Comparison of ENCODE assay signal across 35 cellular contexts in genomic region chr1:55278378-55278777, GRCh38.
"Had no signal": no experiment of that assay in that cellular context is flagged by ENCODE, and none has a peak within 500 bp of the region (broad histone marks: within the 10 kb centered on the region; RNA-seq: fewer than 3 reads in every experiment).

No MANE protein-coding gene starts in this region.

- H3K9me3 ChIP-seq: body of pancreas, breast epithelium had no signal

- H3K4me3 ChIP-seq: body of pancreas, breast epithelium had no signal

- H3K9me3 Mint-ChIP-seq: activated CD4-positive, alpha-beta memory T cell treated with anti-CD3 and anti-CD28 coated beads, Interleukin-2, amount 10 ng/mL, durations not matched to agents 7 days and 5 days; activated CD4-positive, alpha-beta T cell treated with anti-CD3 and anti-CD28 coated beads, Interleukin-2, amount 10 ng/mL, durations not matched to agents 7 days and 5 days; activated naive CD4-positive, alpha-beta T cell treated with anti-CD3 and anti-CD28 coated beads, Interleukin-2, amount 10 ng/mL, durations not matched to agents 7 days and 5 days; activated naive CD4-positive, alpha-beta T cell treated with anti-CD3 and anti-CD28 coated beads, Interleukin-2, amount 50 U/mL, for 24 hours; activated naive CD8-positive, alpha-beta T cell treated with anti-CD3 and anti-CD28 coated beads, Interleukin-2, amount 10 ng/mL, durations not matched to agents 7 days and 5 days; activated naive CD8-positive, alpha-beta T cell treated with anti-CD3 and anti-CD28 coated beads, Interleukin-2, amount 50 U/mL, for 24 hours; activated T-cell treated with anti-CD3 and anti-CD28 coated beads, Interleukin-2, amount 50 U/mL, for 24 hours; activated T-helper 2 cell treated with anti-CD3 and anti-CD28 coated beads, Interferon-gamma antibody, Interleukin-2, Interleukin-4, amounts not matched to agents 10 μg/mL and 5 μg/mL and 100 μg/mL, durations not matched to agents 14 hours and 24 hours and 36 hours; T-helper 1 cell treated with Interleukin-12 subunit alpha and Interleukin-12 subunit beta and Interleukin-4 antibody, amounts not matched to agents 30 μg/mL and 1 μg/mL, for 36 hours; T-helper 2 cell treated with Interferon-gamma antibody and Interleukin-4, amounts not matched to agents 5 μg/mL and 100 μg/mL, for 36 hours had no signal

- H3K27ac Mint-ChIP-seq: activated CD4-positive, alpha-beta memory T cell treated with anti-CD3 and anti-CD28 coated beads, Interleukin-2, amount 10 ng/mL, durations not matched to agents 7 days and 5 days; activated CD4-positive, alpha-beta T cell treated with anti-CD3 and anti-CD28 coated beads for 36 hours; activated CD4-positive, alpha-beta T cell treated with anti-CD3 and anti-CD28 coated beads, Interleukin-2, amount 10 ng/mL, durations not matched to agents 7 days and 5 days; activated CD8-positive, alpha-beta memory T cell treated with anti-CD3 and anti-CD28 coated beads, Interleukin-2, amount 10 ng/mL, durations not matched to agents 7 days and 5 days; activated CD8-positive, alpha-beta T cell treated with anti-CD3 and anti-CD28 coated beads, Interleukin-2, amount 10 ng/mL, durations not matched to agents 7 days and 5 days; activated naive CD4-positive, alpha-beta T cell treated with anti-CD3 and anti-CD28 coated beads, Interleukin-2, amount 10 ng/mL, durations not matched to agents 7 days and 5 days; activated naive CD4-positive, alpha-beta T cell treated with anti-CD3 and anti-CD28 coated beads, Interleukin-2, amount 50 U/mL, for 24 hours; activated naive CD8-positive, alpha-beta T cell; activated T-helper 2 cell treated with anti-CD3 and anti-CD28 coated beads, Interferon-gamma antibody, Interleukin-2, Interleukin-4, amounts not matched to agents 10 μg/mL and 5 μg/mL and 100 μg/mL, durations not matched to agents 14 hours and 24 hours and 36 hours; T-helper 1 cell treated with Interleukin-12 subunit alpha and Interleukin-12 subunit beta and Interleukin-4 antibody, amounts not matched to agents 30 μg/mL and 1 μg/mL, for 36 hours; T-helper 2 cell treated with Interferon-gamma antibody and Interleukin-4, amounts not matched to agents 5 μg/mL and 100 μg/mL, for 36 hours had no signal

- H3K36me3 Mint-ChIP-seq: activated CD8-positive, alpha-beta memory T cell treated with anti-CD3 and anti-CD28 coated beads, Interleukin-2, amount 10 ng/mL, durations not matched to agents 7 days and 5 days; activated naive CD4-positive, alpha-beta T cell treated with anti-CD3 and anti-CD28 coated beads, Interleukin-2, amount 10 ng/mL, durations not matched to agents 7 days and 5 days; activated naive CD4-positive, alpha-beta T cell treated with anti-CD3 and anti-CD28 coated beads, Interleukin-2, amount 50 U/mL, for 24 hours; activated naive CD8-positive, alpha-beta T cell; activated naive CD8-positive, alpha-beta T cell treated with anti-CD3 and anti-CD28 coated beads, Interleukin-2, amount 10 ng/mL, durations not matched to agents 7 days and 5 days had no signal

- FAIRE-seq: astrocyte, TTC549 had no signal

- ATAC-seq: activated CD8-positive, alpha-beta memory T cell treated with anti-CD3 and anti-CD28 coated beads, Interleukin-2, amount 10 ng/mL, durations not matched to agents 7 days and 5 days; body of pancreas had no signal

- H3K27ac ChIP-seq: body of pancreas, brain microvascular endothelial cell, breast epithelium, VCaP had no signal

- H3K27me3 ChIP-seq: body of pancreas, brain microvascular endothelial cell, breast epithelium had no signal

- H3K4me3 Mint-ChIP-seq: activated CD4-positive, alpha-beta memory T cell treated with anti-CD3 and anti-CD28 coated beads, Interleukin-2, amount 10 ng/mL, durations not matched to agents 7 days and 5 days; activated CD4-positive, alpha-beta T cell treated with anti-CD3 and anti-CD28 coated beads for 36 hours; activated CD4-positive, alpha-beta T cell treated with anti-CD3 and anti-CD28 coated beads, Interleukin-2, amount 10 ng/mL, durations not matched to agents 7 days and 5 days; activated CD8-positive, alpha-beta memory T cell treated with anti-CD3 and anti-CD28 coated beads, Interleukin-2, amount 10 ng/mL, durations not matched to agents 7 days and 5 days; activated CD8-positive, alpha-beta T cell treated with anti-CD3 and anti-CD28 coated beads, Interleukin-2, amount 10 ng/mL, durations not matched to agents 7 days and 5 days; activated naive CD4-positive, alpha-beta T cell treated with anti-CD3 and anti-CD28 coated beads, Interleukin-2, amount 10 ng/mL, durations not matched to agents 7 days and 5 days; activated naive CD4-positive, alpha-beta T cell treated with anti-CD3 and anti-CD28 coated beads, Interleukin-2, amount 50 U/mL, for 24 hours; activated naive CD8-positive, alpha-beta T cell; activated naive CD8-positive, alpha-beta T cell treated with anti-CD3 and anti-CD28 coated beads, Interleukin-2, amount 10 ng/mL, durations not matched to agents 7 days and 5 days; activated naive CD8-positive, alpha-beta T cell treated with anti-CD3 and anti-CD28 coated beads, Interleukin-2, amount 50 U/mL, for 24 hours; activated T-cell treated with anti-CD3 and anti-CD28 coated beads, Interleukin-2, amount 50 U/mL, for 24 hours; T-helper 1 cell treated with Interleukin-12 subunit alpha and Interleukin-12 subunit beta and Interleukin-4 antibody, amounts not matched to agents 30 μg/mL and 1 μg/mL, for 36 hours; T-helper 2 cell treated with Interferon-gamma antibody and Interleukin-4, amounts not matched to agents 5 μg/mL and 100 μg/mL, for 36 hours had no signal

- DNase-seq: activated CD4-positive, alpha-beta memory T cell treated with anti-CD3 and anti-CD28 coated beads, Interleukin-2, amount 10 ng/mL, durations not matched to agents 7 days and 5 days; activated CD4-positive, alpha-beta T cell treated with anti-CD3 and anti-CD28 coated beads for 1 hour; activated CD4-positive, alpha-beta T cell treated with anti-CD3 and anti-CD28 coated beads for 36 hours; activated CD4-positive, alpha-beta T cell treated with anti-CD3 and anti-CD28 coated beads for 48 hours; activated CD4-positive, alpha-beta T cell treated with anti-CD3 and anti-CD28 coated beads, Interleukin-2, amount 10 ng/mL, durations not matched to agents 7 days and 5 days; activated CD4-positive, alpha-beta T cell treated with anti-CD3 and anti-CD28 coated beads, Interleukin-2, amount 50 U/mL, for 48 hours; activated CD4-positive, CD25-positive, alpha-beta regulatory T cell; activated CD8-positive, alpha-beta memory T cell treated with anti-CD3 and anti-CD28 coated beads for 24 hours; activated CD8-positive, alpha-beta memory T cell treated with anti-CD3 and anti-CD28 coated beads, Interleukin-2, amount 10 ng/mL, durations not matched to agents 7 days and 5 days; activated CD8-positive, alpha-beta T cell treated with anti-CD3 and anti-CD28 coated beads, Interleukin-2, amount 10 ng/mL, durations not matched to agents 7 days and 5 days; activated effector memory CD4-positive, alpha-beta T cell treated with Interleukin-2 at 50 U/mL for 16 hours; activated gamma-delta T cell; activated naive CD4-positive, alpha-beta T cell treated with anti-CD3 and anti-CD28 coated beads, Interleukin-2, amount 10 ng/mL, durations not matched to agents 7 days and 5 days; activated naive CD4-positive, alpha-beta T cell treated with Interleukin-2 at 50 U/mL for 16 hours; activated naive CD8-positive, alpha-beta T cell treated with anti-CD3 and anti-CD28 coated beads, Interleukin-2, amount 10 ng/mL, durations not matched to agents 7 days and 5 days; activated naive CD8-positive, alpha-beta T cell treated with anti-CD3 and anti-CD28 coated beads, Interleukin-2, amount 50 U/mL, for 24 hours; activated T-cell treated with anti-CD3 and anti-CD28 coated beads, Interleukin-2, amount 50 U/mL, for 24 hours; activated T-cell treated with anti-CD3 and anti-CD28 coated beads, Interleukin-2, amount 50 U/mL, for 48 hours; amygdala; aorta; body of pancreas; brain microvascular endothelial cell; central memory CD4-positive, alpha-beta T cell; T-helper 1 cell; T-helper 2 cell; T-helper 9 cell had no signal

- H3K4me1 ChIP-seq: body of pancreas, breast epithelium had no signal

- H3K36me3 ChIP-seq: brain microvascular endothelial cell, breast epithelium had no signal
